ENCODE assay signal across 10 cellular contexts in genomic region chr6:88141641-88142298, GRCh38. TPM values are rescaled to one million over a fixed set of nuclear protein-coding genes. Genes with fewer than 3 reads are reported as not detected.
A peak's percentile ranks its signal among the peaks of the same experiment; 100 is the strongest.
DNase-seq lines count a peak whose midpoint lies in the region; ATAC-seq and TF ChIP-seq lines count a peak whose summit lies in the region.
"Had no signal": no experiment of that assay in that cellular context is flagged by ENCODE, and none has a peak within 500 bp of the region (broad histone marks: within the 10 kb centered on the region; RNA-seq: fewer than 3 reads in every experiment).

No MANE protein-coding gene starts in this region.

- no peaks in the 10 kb centered on the region for H3K4me1 Mint-ChIP-seq in HFFc6 (ENCODE audit: low read depth)

- H3K36me3 Mint-ChIP-seq in HFFc6 (ENCODE audit: low read depth), result no peaks in the 10 kb centered on the region; the same call in 1 of the 2 replicates

- H3K4me3 ChIP-seq in upper lobe of right lung, result no peak overlapping the region
- H3K4me3 ChIP-seq: breast epithelium, gastrocnemius medialis had no signal

- no peaks in the 10 kb centered on the region for H3K9me3 ChIP-seq in upper lobe of right lung
- H3K9me3 ChIP-seq: breast epithelium, gastrocnemius medialis had no signal

- DNase-seq in upper lobe of right lung (no peak), NCI-H2196 (lab: John Stamatoyannopoulos, UW; ENCODE audit: unreplicated experiment) (no peak), left ventricle myocardium superior (no peak), HFFc6 (no peak)
- DNase-seq: activated CD8-positive, alpha-beta memory T cell treated with anti-CD3 and anti-CD28 coated beads for 24 hours; gastrocnemius medialis had no signal

- H3K36me3 ChIP-seq in upper lobe of right lung, result no peaks in the 10 kb centered on the region
- H3K36me3 ChIP-seq: breast epithelium, gastrocnemius medialis had no signal

- H3K27ac ChIP-seq in upper lobe of right lung, result no peak overlapping the region
- H3K27ac ChIP-seq: breast epithelium, gastrocnemius medialis had no signal

- no peaks in the 10 kb centered on the region for H3K27me3 ChIP-seq in upper lobe of right lung
- H3K27me3 ChIP-seq: breast epithelium, gastrocnemius medialis had no signal

- H3K9me3 Mint-ChIP-seq in HFFc6, result peaks cover 15% of the 10 kb centered on the region

- intact Hi-C loops in upper lobe of right lung (cut with DNase I) (no loop called here), left ventricle myocardium superior (cut with micrococcal nuclease) (no loop called here)

- ATAC-seq in GM19043 (IDR thresholded peaks at IDR 0.05; ENCODE audit: low read depth, unreplicated experiment) (peak; percentile 95), HG02623 (IDR thresholded peaks at IDR 0.05; ENCODE audit: unreplicated experiment) (peak; percentile 96), HG03521 (IDR thresholded peaks at IDR 0.05; ENCODE audit: unreplicated experiment) (peak; percentile 93), upper lobe of right lung (peak; percentile 45), left ventricle myocardium superior (no peak)

- H3K27me3 Mint-ChIP-seq in HFFc6 (ENCODE audit: insufficient read depth), result no peaks in the 10 kb centered on the region

- no peak overlapping the region for H3K4me3 Mint-ChIP-seq in HFFc6

- no peak overlapping the region for H3K27ac Mint-ChIP-seq in HFFc6

- no peak for TF ChIP-seq CTCF in upper lobe of right lung (IDR thresholded peaks at IDR 0.05)
- TF ChIP-seq CTCF in HFFc6 (IDR thresholded peaks at IDR 0.05), result no peak

- no peaks in the 10 kb centered on the region for H3K4me1 ChIP-seq in upper lobe of right lung
- H3K4me1 ChIP-seq: breast epithelium, gastrocnemius medialis had no signal

RNA-seq across cellular contexts. Expression of gene CNR1, which starts 24.4 kb away (rescaled TPM):
- total RNA-seq in upper lobe of right lung (21.6 TPM), left ventricle myocardium superior (0.47 TPM)
- total RNA-seq in HFFc6 (2021; fragmentation: NEBNext Ultra II Directional; extraction: Animal tissue kit (Norgen Biotek cat#: 25700)), result not detected

Comparison
In these comparisons a context has a peak if more than half of its experiments do, and no peak if none do; other contexts are left out.
1. RNA of gene CNR1, which starts 24.4 kb away (total RNA-seq): 21.6 TPM in upper lobe of right lung (single experiment); 0.47 TPM in left ventricle myocardium superior (single experiment) and not detected in HFFc6; every median in the first group is over 10 times any median in the second.